Comparison of ENCODE assay signal across 24 cellular contexts in genomic region chr10:26212511-26212910, GRCh38. TPM values are rescaled to one million over a fixed set of nuclear protein-coding genes. Genes with fewer than 3 reads are reported as not detected.
"Had no signal": no experiment of that assay in that cellular context is flagged by ENCODE, and none has a peak within 500 bp of the region (broad histone marks: within the 10 kb centered on the region; RNA-seq: fewer than 3 reads in every experiment).

No MANE protein-coding gene starts in this region.

- FAIRE-seq: bronchial epithelial cell had no signal

- H3K4me3 ChIP-seq: adrenal gland, MG63, Peyer's patch, SJSA1 had no signal

- DNase-seq: activated CD4-positive, alpha-beta T cell treated with anti-CD3 and anti-CD28 coated beads for 48 hours; activated CD4-positive, alpha-beta T cell treated with anti-CD3 and anti-CD28 coated beads, Interleukin-2, amount 50 U/mL, for 4 hours; activated CD4-positive, CD25-positive, alpha-beta regulatory T cell treated with anti-CD3 and anti-CD28 coated beads, Interleukin-2, amount 50 U/mL, for 72 hours; activated CD8-positive, alpha-beta memory T cell treated with anti-CD3 and anti-CD28 coated beads, Interleukin-2, amount 50 U/mL, for 48 hours; activated CD8-positive, alpha-beta T cell treated with anti-CD3 and anti-CD28 coated beads, Interleukin-2, amount 10 ng/mL, durations not matched to agents 7 days and 5 days; activated naive CD4-positive, alpha-beta T cell treated with anti-CD3 and anti-CD28 coated beads, Interleukin-2, amount 50 U/mL, for 16 hours; activated naive CD8-positive, alpha-beta T cell treated with anti-CD3 and anti-CD28 coated beads, Interleukin-2, amount 10 ng/mL, durations not matched to agents 7 days and 5 days; activated T-cell treated with anti-CD3 and anti-CD28 coated beads, Interleukin-2, amount 50 U/mL, for 1 hour; adrenal gland; anterior cingulate cortex; central memory CD4-positive, alpha-beta T cell; MG63; MV-4-11; NCI-H1092 treated with DMSO at 0.1 percent for 48 hours; NCI-H1417 treated with DMSO at 0.1 percent for 48 hours; NCI-H1694; NCI-H2029; NCI-H2107; NCI-H510A treated with DMSO at 0.1 percent for 48 hours; Peyer's patch; SHP77 had no signal

- H3K4me2 ChIP-seq: KMS-11 had no signal

- H3K4me1 ChIP-seq: SJSA1 had no signal

- H3K36me3 ChIP-seq: adrenal gland, MG63, Peyer's patch, SJSA1 had no signal

- H3K9me3 ChIP-seq: adrenal gland, MG63 had no signal

- H3K27ac ChIP-seq: adrenal gland, KMS-11, Peyer's patch, SJSA1 had no signal

- H3K9ac ChIP-seq: KMS-11 had no signal

RNA-seq across cellular contexts. Expression of gene GAD2, which starts 4.1 kb away (rescaled TPM):
- total RNA-seq: activated CD8-positive, alpha-beta T cell treated with anti-CD3 and anti-CD28 coated beads, Interleukin-2, amount 10 ng/mL, durations not matched to agents 7 days and 5 days; activated naive CD8-positive, alpha-beta T cell treated with anti-CD3 and anti-CD28 coated beads, Interleukin-2, amount 10 ng/mL, durations not matched to agents 7 days and 5 days; adrenal gland; bronchial epithelial cell; Peyer's patch; SJSA1 had no signal
- polyA plus RNA-seq: adrenal gland had no signal
